8 cellular contexts compared by ENCODE assay signal in the genomic region with DNA sequence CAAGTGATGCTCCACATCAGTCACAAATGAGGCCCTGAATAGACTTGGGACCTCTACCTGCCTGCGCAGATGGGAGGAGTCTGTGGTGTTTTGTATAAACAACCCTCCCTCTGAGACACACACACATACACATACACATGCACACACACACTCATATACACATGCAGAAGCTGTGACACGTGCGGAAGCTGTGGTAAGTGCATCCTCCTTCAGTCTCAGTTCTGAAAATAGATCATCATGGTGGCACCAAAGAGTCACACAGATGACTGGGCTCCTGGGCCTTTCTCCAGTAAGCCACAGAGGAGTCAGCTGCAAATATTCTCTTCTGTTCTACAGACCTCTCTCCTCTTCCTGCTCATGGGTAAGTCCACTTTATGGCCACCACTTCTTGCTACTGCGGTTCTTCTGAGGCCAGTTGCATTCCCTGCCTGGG. TPM values are rescaled to one million over a fixed set of nuclear protein-coding genes. Genes with fewer than 3 reads are reported as not detected.
DNase-seq lines count a peak whose midpoint lies in the region; ATAC-seq and TF ChIP-seq lines count a peak whose summit lies in the region.

A gene with protein sequence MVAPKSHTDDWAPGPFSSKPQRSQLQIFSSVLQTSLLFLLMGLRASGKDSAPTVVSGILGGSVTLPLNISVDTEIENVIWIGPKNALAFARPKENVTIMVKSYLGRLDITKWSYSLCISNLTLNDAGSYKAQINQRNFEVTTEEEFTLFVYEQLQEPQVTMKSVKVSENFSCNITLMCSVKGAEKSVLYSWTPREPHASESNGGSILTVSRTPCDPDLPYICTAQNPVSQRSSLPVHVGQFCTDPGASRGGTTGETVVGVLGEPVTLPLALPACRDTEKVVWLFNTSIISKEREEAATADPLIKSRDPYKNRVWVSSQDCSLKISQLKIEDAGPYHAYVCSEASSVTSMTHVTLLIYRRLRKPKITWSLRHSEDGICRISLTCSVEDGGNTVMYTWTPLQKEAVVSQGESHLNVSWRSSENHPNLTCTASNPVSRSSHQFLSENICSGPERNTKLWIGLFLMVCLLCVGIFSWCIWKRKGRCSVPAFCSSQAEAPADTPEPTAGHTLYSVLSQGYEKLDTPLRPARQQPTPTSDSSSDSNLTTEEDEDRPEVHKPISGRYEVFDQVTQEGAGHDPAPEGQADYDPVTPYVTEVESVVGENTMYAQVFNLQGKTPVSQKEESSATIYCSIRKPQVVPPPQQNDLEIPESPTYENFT (plus strand): TSS at position 224 of the 433 bp plus-strand sequence. CDS start 14 bp downstream, at position 238.

- peaks cover 59 to 64% of the 10 kb centered on the region in 2 donors for H3K4me1 Mint-ChIP-seq in immature natural killer cell

- H3K27me3 Mint-ChIP-seq in immature natural killer cell (ENCODE audit: low read depth in 3 of 3) = peaks cover 0 to 9% (median 5%) of the 10 kb centered on the region in 3 donors

- H3K4me3 Mint-ChIP-seq in immature natural killer cell = peak within 1 kb of the TSS; percentile 85 to 96 (median 90)

- peak; percentile 71 for ATAC-seq in HG03097 (IDR thresholded peaks at IDR 0.05; ENCODE audit: low FRiP score, unreplicated experiment)

- H3K9me3 Mint-ChIP-seq in immature natural killer cell = no peaks in the 10 kb centered on the region

- H3K27ac Mint-ChIP-seq in immature natural killer cell = peak within 1 kb of the TSS; percentile 84 to 97 (median 94)

- TF ChIP-seq POLR2A in GM19099 (IDR thresholded peaks at IDR 0.05; ENCODE audit: extremely low read depth, insufficient read length, low read depth) = peak; percentile 47

- H3K36me3 Mint-ChIP-seq in immature natural killer cell = peaks cover 0 to 4% (median 4%) of the 10 kb centered on the region in 3 donors

- DNase-seq in activated CD4-positive, alpha-beta T cell treated with anti-CD3 and anti-CD28 coated beads for 24 hours (ENCODE audit: low read depth in 2 of 2) = peak; percentile 55 to 59
- peak; percentile 80 to 88 (median 84) for DNase-seq in immature natural killer cell
- DNase-seq in stimulated activated naive CD4-positive, alpha-beta T cell (lab: John Stamatoyannopoulos, UW) = peak; percentile 53 to 97 (median 86)
- no peak for DNase-seq in Ammon's horn (ENCODE audit: low spot score)
- DNase-seq in nucleus accumbens (lab: John Stamatoyannopoulos, UW) = no peak
- no peak for DNase-seq in T1000 (lab: John Stamatoyannopoulos, UW)

RNA-seq across cellular contexts. Expression of the gene that starts here (rescaled TPM):
- polyA plus RNA-seq in immature natural killer cell = 10 to 100 TPM; 46.1 to 68.2 (median 57.2) TPM

Comparison
In these comparisons a context has a peak if more than half of its experiments do, and no peak if none do; other contexts are left out.
1. DNase-seq: peak in activated CD4-positive, alpha-beta T cell treated with anti-CD3 and anti-CD28 coated beads for 24 hours (2 of 2), immature natural killer cell (3 of 3) and stimulated activated naive CD4-positive, alpha-beta T cell (6 of 6); none in Ammon's horn (single experiment), nucleus accumbens (0 of 56) and T1000 (single experiment).